Comparison of ENCODE assay signal across 2 cellular contexts in genomic region chr10:99521474-99522077, GRCh38.
TF ChIP-seq lines count a peak whose summit lies in the region.

No MANE protein-coding gene starts in this region.

TF ChIP-seq in SK-N-SH, 30 proteins besides CTCF, POLR2A, EP300 and RAD21 (continued from another document):
- TF ChIP-seq IRF3 (IDR thresholded peaks at IDR 0.05; ENCODE audit: low read depth, low read length) (no peak), SMC3 (IDR thresholded peaks at IDR 0.05; ENCODE audit: low read depth, low read length) (no peak), POLR2AphosphoS5 (IDR thresholded peaks at IDR 0.05; ENCODE audit: low read depth, low read length) (no peak), TCF12 (IDR thresholded peaks at IDR 0.05) (no peak), YY1 (IDR thresholded peaks at IDR 0.05; ENCODE audit: low read depth) (no peak), FOSL2 (IDR thresholded peaks at IDR 0.05; ENCODE audit: borderline replicate concordance, low read depth) (no peak), MEF2A (IDR thresholded peaks at IDR 0.05; ENCODE audit: borderline replicate concordance, low read depth) (no peak), JUND (IDR thresholded peaks at IDR 0.05) (no peak), NFIC (IDR thresholded peaks at IDR 0.05; ENCODE audit: borderline replicate concordance) (no peak)
- TF ChIP-seq, protein P1, sequence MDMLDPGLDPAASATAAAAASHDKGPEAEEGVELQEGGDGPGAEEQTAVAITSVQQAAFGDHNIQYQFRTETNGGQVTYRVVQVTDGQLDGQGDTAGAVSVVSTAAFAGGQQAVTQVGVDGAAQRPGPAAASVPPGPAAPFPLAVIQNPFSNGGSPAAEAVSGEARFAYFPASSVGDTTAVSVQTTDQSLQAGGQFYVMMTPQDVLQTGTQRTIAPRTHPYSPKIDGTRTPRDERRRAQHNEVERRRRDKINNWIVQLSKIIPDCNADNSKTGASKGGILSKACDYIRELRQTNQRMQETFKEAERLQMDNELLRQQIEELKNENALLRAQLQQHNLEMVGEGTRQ (IDR thresholded peaks at IDR 0.05; ENCODE audit: borderline replicate concordance, low read depth, low read length) = no peak

TF ChIP-seq in SK-N-SH treated with all-trans-retinoic acid at 6 μM for 48 hours, 23 proteins besides CTCF, POLR2A, EP300 and RAD21 (continued from another document):
- TF ChIP-seq, protein P2, sequence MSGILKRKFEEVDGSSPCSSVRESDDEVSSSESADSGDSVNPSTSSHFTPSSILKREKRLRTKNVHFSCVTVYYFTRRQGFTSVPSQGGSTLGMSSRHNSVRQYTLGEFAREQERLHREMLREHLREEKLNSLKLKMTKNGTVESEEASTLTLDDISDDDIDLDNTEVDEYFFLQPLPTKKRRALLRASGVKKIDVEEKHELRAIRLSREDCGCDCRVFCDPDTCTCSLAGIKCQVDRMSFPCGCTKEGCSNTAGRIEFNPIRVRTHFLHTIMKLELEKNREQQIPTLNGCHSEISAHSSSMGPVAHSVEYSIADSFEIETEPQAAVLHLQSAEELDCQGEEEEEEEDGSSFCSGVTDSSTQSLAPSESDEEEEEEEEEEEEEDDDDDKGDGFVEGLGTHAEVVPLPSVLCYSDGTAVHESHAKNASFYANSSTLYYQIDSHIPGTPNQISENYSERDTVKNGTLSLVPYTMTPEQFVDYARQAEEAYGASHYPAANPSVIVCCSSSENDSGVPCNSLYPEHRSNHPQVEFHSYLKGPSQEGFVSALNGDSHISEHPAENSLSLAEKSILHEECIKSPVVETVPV (CRISPR knock-in tag; IDR thresholded peaks at IDR 0.05) = no peak
- TF ChIP-seq, protein P3, sequence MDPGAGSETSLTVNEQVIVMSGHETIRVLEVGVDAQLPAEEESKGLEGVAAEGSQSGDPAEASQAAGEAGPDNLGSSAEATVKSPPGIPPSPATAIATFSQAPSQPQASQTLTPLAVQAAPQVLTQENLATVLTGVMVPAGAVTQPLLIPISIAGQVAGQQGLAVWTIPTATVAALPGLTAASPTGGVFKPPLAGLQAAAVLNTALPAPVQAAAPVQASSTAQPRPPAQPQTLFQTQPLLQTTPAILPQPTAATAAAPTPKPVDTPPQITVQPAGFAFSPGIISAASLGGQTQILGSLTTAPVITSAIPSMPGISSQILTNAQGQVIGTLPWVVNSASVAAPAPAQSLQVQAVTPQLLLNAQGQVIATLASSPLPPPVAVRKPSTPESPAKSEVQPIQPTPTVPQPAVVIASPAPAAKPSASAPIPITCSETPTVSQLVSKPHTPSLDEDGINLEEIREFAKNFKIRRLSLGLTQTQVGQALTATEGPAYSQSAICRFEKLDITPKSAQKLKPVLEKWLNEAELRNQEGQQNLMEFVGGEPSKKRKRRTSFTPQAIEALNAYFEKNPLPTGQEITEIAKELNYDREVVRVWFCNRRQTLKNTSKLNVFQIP (CRISPR knock-in tag; IDR thresholded peaks at IDR 0.05; ENCODE audit: borderline replicate concordance, low read depth) = no peak
- TF ChIP-seq ZC3H10 (CRISPR knock-in tag; IDR thresholded peaks at IDR 0.05) (no peak), ZFP3 (CRISPR knock-in tag; IDR thresholded peaks at IDR 0.05) (no peak), CSDC2 (CRISPR knock-in tag; IDR thresholded peaks at IDR 0.05) (no peak), OSR1 (CRISPR knock-in tag; IDR thresholded peaks at IDR 0.05) (no peak), ZFP30 (CRISPR knock-in tag; IDR thresholded peaks at IDR 0.05) (no peak), RARB (CRISPR knock-in tag; IDR thresholded peaks at IDR 0.05) (no peak), GLIS3 (CRISPR knock-in tag; IDR thresholded peaks at IDR 0.05) (no peak)
- TF ChIP-seq, protein P4, sequence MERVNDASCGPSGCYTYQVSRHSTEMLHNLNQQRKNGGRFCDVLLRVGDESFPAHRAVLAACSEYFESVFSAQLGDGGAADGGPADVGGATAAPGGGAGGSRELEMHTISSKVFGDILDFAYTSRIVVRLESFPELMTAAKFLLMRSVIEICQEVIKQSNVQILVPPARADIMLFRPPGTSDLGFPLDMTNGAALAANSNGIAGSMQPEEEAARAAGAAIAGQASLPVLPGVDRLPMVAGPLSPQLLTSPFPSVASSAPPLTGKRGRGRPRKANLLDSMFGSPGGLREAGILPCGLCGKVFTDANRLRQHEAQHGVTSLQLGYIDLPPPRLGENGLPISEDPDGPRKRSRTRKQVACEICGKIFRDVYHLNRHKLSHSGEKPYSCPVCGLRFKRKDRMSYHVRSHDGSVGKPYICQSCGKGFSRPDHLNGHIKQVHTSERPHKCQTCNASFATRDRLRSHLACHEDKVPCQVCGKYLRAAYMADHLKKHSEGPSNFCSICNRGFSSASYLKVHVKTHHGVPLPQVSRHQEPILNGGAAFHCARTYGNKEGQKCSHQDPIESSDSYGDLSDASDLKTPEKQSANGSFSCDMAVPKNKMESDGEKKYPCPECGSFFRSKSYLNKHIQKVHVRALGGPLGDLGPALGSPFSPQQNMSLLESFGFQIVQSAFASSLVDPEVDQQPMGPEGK (CRISPR knock-in tag; IDR thresholded peaks at IDR 0.05; ENCODE audit: borderline replicate concordance) = no peak
- TF ChIP-seq, protein P5, sequence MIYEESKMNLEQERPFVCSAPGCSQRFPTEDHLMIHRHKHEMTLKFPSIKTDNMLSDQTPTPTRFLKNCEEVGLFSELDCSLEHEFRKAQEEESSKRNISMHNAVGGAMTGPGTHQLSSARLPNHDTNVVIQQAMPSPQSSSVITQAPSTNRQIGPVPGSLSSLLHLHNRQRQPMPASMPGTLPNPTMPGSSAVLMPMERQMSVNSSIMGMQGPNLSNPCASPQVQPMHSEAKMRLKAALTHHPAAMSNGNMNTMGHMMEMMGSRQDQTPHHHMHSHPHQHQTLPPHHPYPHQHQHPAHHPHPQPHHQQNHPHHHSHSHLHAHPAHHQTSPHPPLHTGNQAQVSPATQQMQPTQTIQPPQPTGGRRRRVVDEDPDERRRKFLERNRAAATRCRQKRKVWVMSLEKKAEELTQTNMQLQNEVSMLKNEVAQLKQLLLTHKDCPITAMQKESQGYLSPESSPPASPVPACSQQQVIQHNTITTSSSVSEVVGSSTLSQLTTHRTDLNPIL (CRISPR knock-in tag; IDR thresholded peaks at IDR 0.05; ENCODE audit: low read depth) = no peak
